8 cellular contexts compared by ENCODE assay signal in genomic region chr2:96116879-96117533, GRCh38. TPM values are rescaled to one million over a fixed set of nuclear protein-coding genes. Genes with fewer than 3 reads are reported as not detected.
DNase-seq lines count a peak whose midpoint lies in the region; ATAC-seq and TF ChIP-seq lines count a peak whose summit lies in the region.

No MANE protein-coding gene starts in this region.

- H2AFZ ChIP-seq in SK-N-SH (ENCODE audit: low read depth) (peak overlapping the region; percentile 59; the same call in 1 of the 2 replicates), hepatocyte (peak overlapping the region; percentile 73)

- no peaks in the 10 kb centered on the region for H3K9me3 Mint-ChIP-seq in activated naive CD8-positive, alpha-beta T cell treated with anti-CD3 and anti-CD28 coated beads, Interleukin-2, amount 10 ng/mL, durations not matched to agents 7 days and 5 days

- no peaks in the 10 kb centered on the region for H3F3A ChIP-seq in SK-N-SH (replicated peaks; ENCODE audit: insufficient read depth)

- POLR2A ChIA-PET in SK-N-SH (lab: Yijun Ruan, JAX) = interaction anchor here (1.5 kb wide), 1 partner anchor 124 kb away, joined by 4 read pairs; no protein-coding TSS in a partner anchor
- POLR2A ChIA-PET in activated naive CD8-positive, alpha-beta T cell treated with anti-CD3 and anti-CD28 coated beads, Interleukin-2, amount 10 ng/mL, durations not matched to agents 7 days and 5 days (lab: Charles Lee) = interaction anchor here (1.2 to 1.5 kb wide), 2 partner anchors 124 to 125 kb away, joined by 3 read pairs; partner anchors contain the start of gene ANKRD36C

- ATAC-seq in GM19023 (IDR thresholded peaks at IDR 0.05; ENCODE audit: unreplicated experiment) = peak; percentile 69
- ATAC-seq in HG03280 (IDR thresholded peaks at IDR 0.05; ENCODE audit: unreplicated experiment) = peak; percentile 77
- peak; percentile 83 for ATAC-seq in activated naive CD8-positive, alpha-beta T cell treated with anti-CD3 and anti-CD28 coated beads, Interleukin-2, amount 10 ng/mL, durations not matched to agents 7 days and 5 days (ENCODE audit: low read depth)

- H3K27me3 ChIP-seq in SK-N-SH (ENCODE audit: insufficient read depth) (no peaks in the 10 kb centered on the region; the same call in 1 of the 2 replicates), hepatocyte (peaks cover 19% of the 10 kb centered on the region), sigmoid colon (peaks cover 25 to 55% (median 31%) of the 10 kb centered on the region in 3 donors)

- H3K79me2 ChIP-seq in SK-N-SH (ENCODE audit: insufficient read depth) = no peaks in the 10 kb centered on the region
- H3K79me2 ChIP-seq in hepatocyte = no peaks in the 10 kb centered on the region

- TF ChIP-seq POLR2A in sigmoid colon (IDR thresholded peaks at IDR 0.05) = no peak

- peaks cover 17% of the 10 kb centered on the region for H3K4me1 Mint-ChIP-seq in activated naive CD8-positive, alpha-beta T cell treated with anti-CD3 and anti-CD28 coated beads, Interleukin-2, amount 10 ng/mL, durations not matched to agents 7 days and 5 days

- H3K9ac ChIP-seq in SK-N-SH = no peak overlapping the region

- TF ChIP-seq CTCF in C4-2B (conservative IDR thresholded peaks at IDR 0.05) = peak; percentile 95
- TF ChIP-seq CTCF in SK-N-SH (IDR thresholded peaks at IDR 0.05) = peak; percentile 71
- peak; percentile 65 for TF ChIP-seq CTCF in hepatocyte (IDR thresholded peaks at IDR 0.05; ENCODE audit: poor library complexity)
- TF ChIP-seq CTCF in sigmoid colon (IDR thresholded peaks at IDR 0.05) = peak in 2 of 4 experiments; percentile 22 to 81

- H3K9me3 ChIP-seq in SK-N-SH (no peaks in the 10 kb centered on the region), hepatocyte (ENCODE audit: low read depth) (no peaks in the 10 kb centered on the region), sigmoid colon (no peaks in the 10 kb centered on the region)

- peak overlapping the region; percentile 71 for H3K4me3 Mint-ChIP-seq in activated naive CD8-positive, alpha-beta T cell treated with anti-CD3 and anti-CD28 coated beads, Interleukin-2, amount 10 ng/mL, durations not matched to agents 7 days and 5 days

- TF ChIP-seq RAD21 in SK-N-SH (IDR thresholded peaks at IDR 0.05; ENCODE audit: low read length) = peak; percentile 74

- H4K20me1 ChIP-seq in SK-N-SH (ENCODE audit: insufficient read depth) (no peaks in the 10 kb centered on the region), hepatocyte (ENCODE audit: insufficient read depth, poor library complexity, severe bottlenecking) (no peaks in the 10 kb centered on the region)

- H3K4me2 ChIP-seq in SK-N-SH (peak overlapping the region; percentile 78), hepatocyte (peak overlapping the region; percentile 97)

- no peaks in the 10 kb centered on the region for H3K9me2 ChIP-seq in SK-N-SH
- H3K9me2 ChIP-seq in hepatocyte (replicated peaks; ENCODE audit: insufficient read depth) = no peaks in the 10 kb centered on the region

- H3K36me3 ChIP-seq in SK-N-SH (replicated peaks in 1 of 2; ENCODE audit: control insufficient read depth in 1 of 2, insufficient read depth in 2 of 2, low read length in 1 of 2) = no peaks in the 10 kb centered on the region
- H3K36me3 ChIP-seq in hepatocyte (replicated peaks; ENCODE audit: insufficient read depth, low read depth) = no peaks in the 10 kb centered on the region
- no peaks in the 10 kb centered on the region for H3K36me3 ChIP-seq in sigmoid colon

- TF ChIP-seq EP300 in SK-N-SH (IDR thresholded peaks at IDR 0.05; ENCODE audit: borderline replicate concordance in 1 of 2, low read depth in 1 of 2, low read length in 1 of 2) (no peak), sigmoid colon (IDR thresholded peaks at IDR 0.05) (no peak)

- peak overlapping the region; percentile 44 to 54; a peak in 3 of 4 replicates for H3K4me3 ChIP-seq in SK-N-SH (ENCODE audit: low read depth in 2 of 2, low read length in 1 of 2)
- peak overlapping the region; percentile 53 for H3K4me3 ChIP-seq in hepatocyte
- peak overlapping the region; percentile 3 to 59 (median 50) for H3K4me3 ChIP-seq in sigmoid colon

- CTCF ChIA-PET in SK-N-SH (lab: Yijun Ruan, JAX) = interaction anchor here (0.6 to 8.0 kb wide), 45 partner anchors 9 to 395 kb away, joined by 3 to 101 read pairs (median 6); partner anchors contain the start of genes ANKRD36C, ASTL and DUSP2

- H3K27ac ChIP-seq in C4-2B (no peak overlapping the region), SK-N-SH (ENCODE audit: low read depth in 2 of 2, low read length in 1 of 2) (no peak overlapping the region), hepatocyte (no peak overlapping the region), sigmoid colon (peak overlapping the region in 3 of 4 donors; percentile 7 to 51 (median 20))

- H3K4me1 ChIP-seq in SK-N-SH (ENCODE audit: control insufficient read depth in 1 of 2, insufficient read depth in 2 of 2, low read depth in 1 of 2, low read length in 1 of 2) (peaks cover 0 to 12% of the 10 kb centered on the region in 2 experiments; a peak in 1 of 4 replicates), hepatocyte (ENCODE audit: insufficient read depth) (peaks cover 4% of the 10 kb centered on the region), sigmoid colon (peaks cover 0 to 18% (median 17%) of the 10 kb centered on the region in 4 donors)

- WGBS in SK-N-SH (ENCODE audit: low lambda C conversion rate) = 8% methylated on average over 13 of the region's 62 CpGs
- 3% methylated on average over 20 of the region's 62 CpGs for WGBS in hepatocyte (ENCODE audit: low lambda C conversion rate, missing lambda C conversion rate)
- 1% methylated on average over 62 of the region's 62 CpGs for WGBS in sigmoid colon, 2 donors

- H3K27me3 Mint-ChIP-seq in activated naive CD8-positive, alpha-beta T cell treated with anti-CD3 and anti-CD28 coated beads, Interleukin-2, amount 10 ng/mL, durations not matched to agents 7 days and 5 days = peaks cover 33% of the 10 kb centered on the region

- DNase-seq in SK-N-SH = peak; percentile 97
- peak; percentile 91 for DNase-seq in activated naive CD8-positive, alpha-beta T cell treated with anti-CD3 and anti-CD28 coated beads, Interleukin-2, amount 10 ng/mL, durations not matched to agents 7 days and 5 days
- peak; percentile 86 for DNase-seq in hepatocyte (ENCODE audit: low spot score)
- no peak for DNase-seq in sigmoid colon
- DNase-seq in NCI-H446 treated with DMSO at 0.1 percent for 48 hours (lab: John Stamatoyannopoulos, UW) = no peak

- H3K36me3 Mint-ChIP-seq in activated naive CD8-positive, alpha-beta T cell treated with anti-CD3 and anti-CD28 coated beads, Interleukin-2, amount 10 ng/mL, durations not matched to agents 7 days and 5 days = no peaks in the 10 kb centered on the region

- H3K27ac Mint-ChIP-seq in activated naive CD8-positive, alpha-beta T cell treated with anti-CD3 and anti-CD28 coated beads, Interleukin-2, amount 10 ng/mL, durations not matched to agents 7 days and 5 days = no peak overlapping the region

- intact Hi-C loops in sigmoid colon (cut with DNase I) = loop anchor here (2.0 to 10.0 kb wide), 2 partner anchors 92 to 124 kb away; no protein-coding TSS in a partner anchor

TF ChIP-seq in SK-N-SH, 30 proteins besides CTCF, POLR2A, EP300 and RAD21:
- TF ChIP-seq FOXJ3 (CRISPR knock-in tag; IDR thresholded peaks at IDR 0.05) (no peak), GATA2 (CRISPR knock-in tag; IDR thresholded peaks at IDR 0.05) (no peak), JUND (IDR thresholded peaks at IDR 0.05) (no peak), SMC3 (IDR thresholded peaks at IDR 0.05; ENCODE audit: low read depth, low read length) (peak; percentile 93), NFIC (IDR thresholded peaks at IDR 0.05; ENCODE audit: borderline replicate concordance) (no peak), RCOR1 (IDR thresholded peaks at IDR 0.05; ENCODE audit: low read length) (no peak)
TF ChIP-seq in SK-N-SH: peak in this region for 1.

RNA-seq across cellular contexts. Expression of gene ADRA2B, which starts 0.6 kb away (rescaled TPM):
- polyA plus RNA-seq in SK-N-SH (2012; rRNA removed) = not detected in 2 replicates
- not detected in 2 replicates for polyA plus RNA-seq in SK-N-SH (2012; cell fraction: cytosol; rRNA removed)
- 0.06 and 0.15 TPM in 2 replicates for polyA plus RNA-seq in SK-N-SH (2012; cell fraction: nucleus; rRNA removed)
- under 1 TPM; 0.17 to 0.26 TPM for total RNA-seq in activated naive CD8-positive, alpha-beta T cell treated with anti-CD3 and anti-CD28 coated beads, Interleukin-2, amount 10 ng/mL, durations not matched to agents 7 days and 5 days
- 0.56 and 0.87 TPM in 2 replicates for total RNA-seq in hepatocyte
- 0.66 TPM in 1 of 2 replicates, not detected in the other for polyA plus RNA-seq in hepatocyte
- 1 to 10 TPM in 2 of 4 donors, under 1 TPM in 2; 0.49 to 1.4 (median 0.83) TPM for total RNA-seq in sigmoid colon
- under 1 TPM in 2 of 3 donors, not detected in 1; under 0.01 to 0.54 TPM for polyA plus RNA-seq in sigmoid colon

RNA-seq across cellular contexts. Expression of gene ASTL, which starts 21.3 kb away (rescaled TPM):
- not detected in 2 replicates for polyA plus RNA-seq in SK-N-SH (2012; rRNA removed)
- polyA plus RNA-seq in SK-N-SH (2012; cell fraction: cytosol; rRNA removed) = not detected in 2 replicates
- not detected in 2 replicates for polyA plus RNA-seq in SK-N-SH (2012; cell fraction: nucleus; rRNA removed)
- total RNA-seq in activated naive CD8-positive, alpha-beta T cell treated with anti-CD3 and anti-CD28 coated beads, Interleukin-2, amount 10 ng/mL, durations not matched to agents 7 days and 5 days = 10 to 100 TPM; 12.2 to 14.7 TPM
- not detected in 2 replicates for total RNA-seq in hepatocyte
- not detected in 2 replicates for polyA plus RNA-seq in hepatocyte
- not detected for total RNA-seq in sigmoid colon
- under 1 TPM in 1 of 3 donors, not detected in 2; 0.36 TPM for polyA plus RNA-seq in sigmoid colon

RNA-seq across cellular contexts. Expression of gene DUSP2, which starts 28.2 kb away (rescaled TPM):
- polyA plus RNA-seq in SK-N-SH (2012; rRNA removed) (0.79 and 1.2 TPM in 2 replicates), hepatocyte (17.0 and 24.0 TPM in 2 replicates), sigmoid colon (10 to 100 TPM in 1 of 3 donors, 1 to 10 TPM in 2; 1.2 to 17.4 (median 1.2) TPM)
- polyA plus RNA-seq in SK-N-SH (2012; cell fraction: cytosol; rRNA removed) = 0.14 and 0.38 TPM in 2 replicates
- polyA plus RNA-seq in SK-N-SH (2012; cell fraction: nucleus; rRNA removed) = 6.4 and 7.5 TPM in 2 replicates
- total RNA-seq in activated naive CD8-positive, alpha-beta T cell treated with anti-CD3 and anti-CD28 coated beads, Interleukin-2, amount 10 ng/mL, durations not matched to agents 7 days and 5 days = 10 to 100 TPM; 47.7 to 50.2 TPM
- total RNA-seq in hepatocyte (7.2 and 11.3 TPM in 2 replicates), sigmoid colon (1 to 10 TPM in 3 of 4 donors, not detected in 1; 2.5 to 6.7 (median 3.0) TPM)

Comparison
In these comparisons a context has a peak if more than half of its experiments do, and no peak if none do; other contexts are left out.
1. H3K27ac ChIP-seq: peak in sigmoid colon (3 of 4); none in C4-2B (single experiment), SK-N-SH (0 of 2) and hepatocyte (single experiment).
2. DNase-seq: peak in SK-N-SH (single experiment), activated naive CD8-positive, alpha-beta T cell treated with anti-CD3 and anti-CD28 coated beads, Interleukin-2, amount 10 ng/mL, durations not matched to agents 7 days and 5 days (single experiment) and hepatocyte (single experiment); none in sigmoid colon (single experiment) and NCI-H446 treated with DMSO at 0.1 percent for 48 hours (single experiment).
3. RNA of gene ASTL, which starts 21.3 kb away (total RNA-seq): 12.2 to 14.7 TPM in activated naive CD8-positive, alpha-beta T cell treated with anti-CD3 and anti-CD28 coated beads, Interleukin-2, amount 10 ng/mL, durations not matched to agents 7 days and 5 days; not detected in hepatocyte and not detected in sigmoid colon; every median in the first group is over 10 times any median in the second.
4. Peak in every context shown above with its lines, with median percentiles within 50 percentile points of each other: ATAC-seq and H3K4me3 ChIP-seq.